In genomic region chr3:49912787-49913375, GRCh38 we compare ENCODE assay signal across 19 cellular contexts. TPM values are rescaled to one million over a fixed set of nuclear protein-coding genes. Genes with fewer than 3 reads are reported as not detected.
DNase-seq lines count a peak whose midpoint lies in the region; ATAC-seq, FAIRE-seq and TF ChIP-seq lines count a peak whose summit lies in the region.
"Had no signal": no experiment of that assay in that cellular context is flagged by ENCODE, and none has a peak within 500 bp of the region (broad histone marks: within the 10 kb centered on the region; RNA-seq: fewer than 3 reads in every experiment).

No MANE protein-coding gene starts in this region.

- H3K36me3 ChIP-seq in kidney (ENCODE audit: control insufficient read depth in 1 of 2, insufficient read depth in 2 of 2, low read length in 2 of 2), result peaks cover 9 to 13% of the 10 kb centered on the region in 2 donors

- TF ChIP-seq CTCF in RWPE1 (conservative IDR thresholded peaks at IDR 0.05; ENCODE audit: low read depth), result no peak
- TF ChIP-seq CTCF in kidney (IDR thresholded peaks at IDR 0.05; ENCODE audit: borderline replicate concordance, extremely low read depth, insufficient read depth), result no peak

- no peaks in the 10 kb centered on the region for H3K4me1 ChIP-seq in kidney (ENCODE audit: control insufficient read depth in 1 of 2, insufficient read depth in 1 of 2, low read depth in 1 of 2, low read length in 2 of 2)
- H3K4me1 ChIP-seq: breast epithelium had no signal

- H3K9ac ChIP-seq in kidney (ENCODE audit: low read length in 2 of 2), result no peak overlapping the region

- DNase-seq in DMS79 treated with DMSO at 0.1 percent for 48 hours (lab: John Stamatoyannopoulos, UW) (peak; percentile 41), NCI-H187 (lab: John Stamatoyannopoulos, UW) (peak; percentile 49 to 66), RWPE1 (ENCODE audit: low spot score) (no peak), kidney (peak; percentile 16), HTR-8/SVneo (ENCODE audit: insufficient read length, low spot score) (no peak)
- no peak for DNase-seq in activated naive CD4-positive, alpha-beta T cell (lab: John Stamatoyannopoulos, UW)
- DNase-seq: activated CD8-positive, alpha-beta T cell treated with anti-CD3 and anti-CD28 coated beads, Interleukin-2, amount 10 ng/mL, durations not matched to agents 7 days and 5 days; activated naive CD8-positive, alpha-beta T cell treated with anti-CD3 and anti-CD28 coated beads for 36 hours; activated T-cell treated with anti-CD3 and anti-CD28 coated beads, Interleukin-2, amount 50 U/mL, for 48 hours; Karpas-422; mesenchymal stem cell; natural killer cell; NCI-H1417 treated with DMSO at 0.1 percent for 48 hours had no signal

- H3K27ac ChIP-seq in RWPE1, result 0 out of 2 replicates have a peak overlapping the region, but pooled peaks have one; percentile 10
- H3K27ac ChIP-seq in kidney (ENCODE audit: low read depth in 2 of 2, low read length in 2 of 2), result no peak overlapping the region
- H3K27ac ChIP-seq: breast epithelium, thoracic aorta had no signal

- H3K4me3 ChIP-seq in kidney (ENCODE audit: low read length in 2 of 2), result no peak overlapping the region
- H3K4me3 ChIP-seq: breast epithelium, thoracic aorta had no signal

- intact Hi-C loops in kidney (cut with DNase I), result no loop called here

- CTCF ChIA-PET in RWPE1 (lab: Yijun Ruan, JAX), result interaction anchor here (0.7 kb wide), 1 partner anchor 933 kb away, joined by 3 read pairs; no protein-coding TSS in a partner anchor

- H3K9me3 ChIP-seq in kidney (ENCODE audit: control insufficient read depth in 1 of 2, low read length in 2 of 2), result no peaks in the 10 kb centered on the region
- H3K9me3 ChIP-seq: breast epithelium, thoracic aorta had no signal

- no peak for ATAC-seq in HG03097 (IDR thresholded peaks at IDR 0.05; ENCODE audit: low FRiP score, unreplicated experiment)
- ATAC-seq: activated CD8-positive, alpha-beta T cell treated with anti-CD3 and anti-CD28 coated beads, Interleukin-2, amount 10 ng/mL, durations not matched to agents 7 days and 5 days; natural killer cell had no signal

- POLR2A ChIA-PET in RWPE1 (lab: Yijun Ruan, JAX; ENCODE audit: low non-redundant PET), result no interaction called here

- FAIRE-seq in kidney (lab: Jason Lieb, UNC) (no peak), HTR-8/SVneo (lab: Jason Lieb, UNC) (no peak)
- FAIRE-seq: keratinocyte had no signal

RNA-seq across cellular contexts. Expression of gene MST1R, which starts 9.2 kb away (rescaled TPM):
- 29.6 TPM for total RNA-seq in kidney
- polyA plus RNA-seq in kidney (ENCODE audit: insufficient read depth, low read depth, low replicate concordance), result 0.30 TPM

RNA-seq across cellular contexts. Expression of gene MON1A, which starts 16.7 kb away (rescaled TPM):
- total RNA-seq in kidney, result 7.4 TPM
- 16.4 TPM for polyA plus RNA-seq in kidney (ENCODE audit: insufficient read depth, low read depth, low replicate concordance)

RNA-seq across cellular contexts. Expression of gene RBM6, which starts 27.1 kb away (rescaled TPM):
- total RNA-seq in kidney, result 90.0 TPM
- polyA plus RNA-seq in kidney (ENCODE audit: insufficient read depth, low read depth, low replicate concordance), result 72.0 TPM

RNA-seq across cellular contexts. Expression of gene CAMKV, which starts 43.2 kb away (rescaled TPM):
- 0.16 TPM for total RNA-seq in kidney
- polyA plus RNA-seq in kidney (ENCODE audit: insufficient read depth, low read depth, low replicate concordance), result not detected
- total RNA-seq: activated CD8-positive, alpha-beta T cell treated with anti-CD3 and anti-CD28 coated beads, Interleukin-2, amount 10 ng/mL, durations not matched to agents 7 days and 5 days; fibroblast of lung; natural killer cell; posterior vena cava; thoracic aorta had no signal
- polyA plus RNA-seq: keratinocyte had no signal

RNA-seq across cellular contexts. Expression of gene TRAIP, which starts 56.5 kb away (rescaled TPM):
- total RNA-seq in kidney, result 1.9 TPM
- 0.71 TPM for polyA plus RNA-seq in kidney (ENCODE audit: insufficient read depth, low read depth, low replicate concordance)

Comparison
In these comparisons a context has a peak if more than half of its experiments do, and no peak if none do; other contexts are left out.
1. DNase-seq: peak in DMS79 treated with DMSO at 0.1 percent for 48 hours (single experiment), NCI-H187 (2 of 2) and kidney (single experiment); none in RWPE1 (single experiment), HTR-8/SVneo (single experiment) and activated naive CD4-positive, alpha-beta T cell (0 of 4).